In genomic region chr1:109040627-109041613, GRCh38 we compare ENCODE assay signal across 8 cellular contexts. TPM values are rescaled to one million over a fixed set of nuclear protein-coding genes. Genes with fewer than 3 reads are reported as not detected.
DNase-seq lines count a peak whose midpoint lies in the region; ATAC-seq lines count a peak whose summit lies in the region.

No MANE protein-coding gene starts in this region.

- H3K36me3 Mint-ChIP-seq in CD4-positive, alpha-beta memory T cell: peaks cover 0 to 2% of the 10 kb centered on the region in 2 donors
- no peaks in the 10 kb centered on the region for H3K36me3 Mint-ChIP-seq in T-cell

- H3K4me1 Mint-ChIP-seq in CD4-positive, alpha-beta memory T cell: peaks cover 8 to 19% (median 14%) of the 10 kb centered on the region in 4 donors
- peaks cover 8 to 23% (median 19%) of the 10 kb centered on the region in 3 donors for H3K4me1 Mint-ChIP-seq in T-cell

- H3K27me3 ChIP-seq in CD4-positive, alpha-beta memory T cell (ENCODE audit: insufficient read depth, low read length): no peaks in the 10 kb centered on the region

- peak; percentile 19 for ATAC-seq in GM19372 (IDR thresholded peaks at IDR 0.05; ENCODE audit: low read depth, unreplicated experiment)
- ATAC-seq in HG03442 (IDR thresholded peaks at IDR 0.05; ENCODE audit: unreplicated experiment): peak; percentile 25
- peak in 3 of 4 experiments; percentile 8 to 36 (median 25) for ATAC-seq in T-cell (replicated peaks in 1 of 4)
- ATAC-seq in left lobe of liver: peak; percentile 22

- H3K9me3 ChIP-seq in CD4-positive, alpha-beta memory T cell (ENCODE audit: control insufficient read depth in 1 of 2, low read length in 2 of 2): no peaks in the 10 kb centered on the region

- no peaks in the 10 kb centered on the region for H3K36me3 ChIP-seq in CD4-positive, alpha-beta memory T cell (ENCODE audit: insufficient read depth, low read length)

- no peaks in the 10 kb centered on the region for H3K27me3 Mint-ChIP-seq in CD4-positive, alpha-beta memory T cell
- no peaks in the 10 kb centered on the region for H3K27me3 Mint-ChIP-seq in T-cell

- peaks cover 14% of the 10 kb centered on the region for H3K4me1 ChIP-seq in CD4-positive, alpha-beta memory T cell (ENCODE audit: insufficient read depth, low read length)

- H3K4me3 Mint-ChIP-seq in CD4-positive, alpha-beta memory T cell: peak overlapping the region; percentile 91 to 95 (median 93)
- peak overlapping the region; percentile 84 to 92 (median 85) for H3K4me3 Mint-ChIP-seq in T-cell

- no peak for DNase-seq in CD4-positive, alpha-beta memory T cell
- DNase-seq in T-cell: peak in 21 of 34 experiments; percentile 1 to 30 (median 11)
- peak; percentile 17 for DNase-seq in dedifferentiated amniotic fluid mesenchymal stem cell (ENCODE audit: extremely low spot score)
- peak; percentile 50 for DNase-seq in left lobe of liver (ENCODE audit: low spot score)
- peak; percentile 30 for DNase-seq in stimulated activated CD4-positive, alpha-beta T cell treated with anti-CD3 and anti-CD28 coated beads, Interleukin-4, amount 100 ng/mL, for 1 hour
- no peak for DNase-seq in SW 1271 (lab: John Stamatoyannopoulos, UW)

- H3K27ac Mint-ChIP-seq in CD4-positive, alpha-beta memory T cell: peak overlapping the region; percentile 78 to 96 (median 89)
- peak overlapping the region; percentile 66 to 75 for H3K27ac Mint-ChIP-seq in T-cell

- H3K9me3 Mint-ChIP-seq in CD4-positive, alpha-beta memory T cell: no peaks in the 10 kb centered on the region
- no peaks in the 10 kb centered on the region for H3K9me3 Mint-ChIP-seq in T-cell

- intact Hi-C loops in CD4-positive, alpha-beta memory T cell (cut with micrococcal nuclease): loop anchor here (5.0 kb wide), 1 partner anchor 164 kb away; the partner anchor contains the start of gene GPSM2

- H3K27ac ChIP-seq in CD4-positive, alpha-beta memory T cell (ENCODE audit: low read depth, low read length): peak overlapping the region; percentile 84

- CTCF ChIA-PET in CD4-positive, alpha-beta memory T cell (lab: Charles Lee; ENCODE audit: partially characterized antibody): interaction anchor here (0.6 to 2.1 kb wide), 4 partner anchors 13 to 72 kb away, joined by 3 to 11 read pairs (median 6); a partner anchor contains a TSS
- CTCF ChIA-PET in T-cell (lab: Charles Lee): interaction anchor here in 1 of 2 donors (0.7 to 1.2 kb wide), 4 partner anchors 31 to 394 kb away, joined by 3 to 7 read pairs (median 4); no protein-coding TSS in a partner anchor

- peak overlapping the region; percentile 65 to 92 for H3K4me3 ChIP-seq in CD4-positive, alpha-beta memory T cell (ENCODE audit: low read length in 2 of 2)

- POLR2A ChIA-PET in CD4-positive, alpha-beta memory T cell (lab: Charles Lee; ENCODE audit: partially characterized antibody): interaction anchor here (0.7 to 3.9 kb wide), 6 partner anchors 50 to 173 kb away, joined by 3 to 53 read pairs (median 16); partner anchors contain the start of genes CLCC1, ELAPOR1, SARS1 and TMEM167B
- POLR2A ChIA-PET in T-cell (lab: Charles Lee): interaction anchor here (0.6 to 1.6 kb wide), 8 partner anchors 11 to 351 kb away, joined by 3 to 10 read pairs (median 6); partner anchors contain the start of gene TAF13 (in 1 of the 2)

RNA-seq across cellular contexts. Expression of gene WDR47, which starts 1.0 kb away (rescaled TPM):
- total RNA-seq in CD4-positive, alpha-beta memory T cell: 10 to 100 TPM; 14.0 to 14.1 TPM
- polyA plus RNA-seq in CD4-positive, alpha-beta memory T cell: 1 to 10 TPM; 6.3 to 7.5 TPM
- total RNA-seq in T-cell: 10 to 100 TPM; 13.6 to 18.2 (median 17.9) TPM
- 2.4 TPM for total RNA-seq in left lobe of liver

RNA-seq across cellular contexts. Expression of gene TAF13, which starts 34.9 kb away (rescaled TPM):
- total RNA-seq in CD4-positive, alpha-beta memory T cell: 10 to 100 TPM; 12.5 to 14.6 TPM
- polyA plus RNA-seq in CD4-positive, alpha-beta memory T cell: 1 to 10 TPM in 1 of 2 donors, under 1 TPM in 1; 0.68 to 1.3 TPM
- total RNA-seq in T-cell: 10 to 100 TPM in 2 of 5 donors, 1 to 10 TPM in 3; 8.7 to 19.4 (median 9.7) TPM
- total RNA-seq in left lobe of liver: 22.1 TPM

RNA-seq across cellular contexts. Expression of gene TMEM167B, which starts 49.6 kb away (rescaled TPM):
- 10 to 100 TPM; 42.9 to 47.9 TPM for total RNA-seq in CD4-positive, alpha-beta memory T cell
- 10 to 100 TPM; 38.8 to 41.5 TPM for polyA plus RNA-seq in CD4-positive, alpha-beta memory T cell
- total RNA-seq in T-cell (10 to 100 TPM; 33.2 to 55.1 (median 37.1) TPM), left lobe of liver (18.9 TPM)

Comparison
In these comparisons a context has a peak if more than half of its experiments do, and no peak if none do; other contexts are left out.
1. DNase-seq: peak in T-cell (21 of 34), dedifferentiated amniotic fluid mesenchymal stem cell (single experiment), left lobe of liver (single experiment) and stimulated activated CD4-positive, alpha-beta T cell treated with anti-CD3 and anti-CD28 coated beads, Interleukin-4, amount 100 ng/mL, for 1 hour (single experiment); none in CD4-positive, alpha-beta memory T cell (0 of 5) and SW 1271 (0 of 2).
2. Peak in every context shown above with its lines, with median percentiles within 50 percentile points of each other: ATAC-seq.